Comparison of ENCODE assay signal across 1 cellular context in the genomic region with DNA sequence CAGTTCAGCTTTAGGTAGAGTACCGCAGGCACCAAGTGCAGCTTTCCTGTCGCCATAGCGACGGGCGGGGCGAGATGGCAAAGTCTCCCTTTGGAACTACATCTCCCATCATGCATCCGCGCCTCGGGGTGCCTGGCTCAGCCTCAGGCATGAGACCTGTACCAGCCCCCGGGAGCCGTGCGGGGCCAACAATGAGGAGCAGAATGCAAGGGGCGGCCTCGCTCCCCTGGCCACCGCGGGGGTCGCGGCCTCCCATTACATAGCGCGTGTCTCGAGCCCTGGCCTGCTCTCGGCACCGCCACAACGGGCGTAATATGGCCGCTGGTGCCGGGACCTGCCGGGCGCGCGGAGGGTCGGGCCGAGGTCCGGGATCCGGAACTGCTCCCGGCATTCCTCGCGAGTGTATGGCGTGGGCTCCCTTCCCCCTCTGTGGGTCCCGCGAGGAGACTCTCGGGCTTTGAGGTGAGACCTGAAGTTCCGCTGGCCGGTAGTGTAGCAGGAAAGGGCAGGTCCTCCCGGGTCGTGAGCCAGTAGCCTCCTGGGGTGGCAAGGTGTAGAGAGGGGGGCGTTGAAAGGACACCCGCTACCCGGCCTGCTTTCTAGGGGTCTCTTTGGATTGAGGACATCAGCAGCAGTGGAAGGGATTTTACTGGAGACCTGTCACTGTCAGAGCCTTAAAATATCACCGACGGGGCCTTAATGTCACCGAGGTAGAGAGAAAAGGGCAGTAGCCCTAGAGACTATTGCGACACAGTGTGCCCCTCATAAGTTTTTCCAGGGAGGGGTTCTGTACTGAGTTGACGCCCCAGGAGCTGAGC.
A peak's percentile ranks its signal among the peaks of the same experiment; 100 is the strongest.
TF ChIP-seq lines count a peak whose summit lies in the region.

A gene with protein sequence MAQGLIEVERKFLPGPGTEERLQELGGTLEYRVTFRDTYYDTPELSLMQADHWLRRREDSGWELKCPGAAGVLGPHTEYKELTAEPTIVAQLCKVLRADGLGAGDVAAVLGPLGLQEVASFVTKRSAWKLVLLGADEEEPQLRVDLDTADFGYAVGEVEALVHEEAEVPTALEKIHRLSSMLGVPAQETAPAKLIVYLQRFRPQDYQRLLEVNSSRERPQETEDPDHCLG (plus strand): TSS at position 390 of the 818 bp plus-strand sequence. CDS start 487 bp downstream, outside the sequence.

TF ChIP-seq in GM12878, 131 proteins besides CTCF, POLR2A, EP300 and RAD21 (continued from another document and continues in another):
- peak; percentile 20 for TF ChIP-seq BCL3 (IDR thresholded peaks at IDR 0.05; ENCODE audit: borderline replicate concordance, insufficient read depth, low read depth, low read length, poor library complexity, severe bottlenecking)
- TF ChIP-seq E2F4 (IDR thresholded peaks at IDR 0.05; ENCODE audit: low read depth, low read length), result no peak
- TF ChIP-seq EGR1 (IDR thresholded peaks at IDR 0.05; ENCODE audit: borderline replicate concordance in 1 of 2, low read depth in 2 of 2, low read length in 2 of 2), result peak in 1 of 2 experiments; percentile 51; a peak in 1 of 3 replicates
- TF ChIP-seq ASH2L (IDR thresholded peaks at IDR 0.05; ENCODE audit: borderline replicate concordance, low read depth), result no peak
- peak; percentile 41; the same call in 1 of the 2 replicates for TF ChIP-seq SREBF1 (IDR thresholded peaks at IDR 0.05; ENCODE audit: low read length)
- no peak for TF ChIP-seq SKIL (IDR thresholded peaks at IDR 0.05; ENCODE audit: low read depth, poor library complexity, severe bottlenecking)
- TF ChIP-seq NRF1 (conservative IDR thresholded peaks at IDR 0.05; ENCODE audit: low read depth, low read length), result no peak
- no peak for TF ChIP-seq SUZ12 (IDR thresholded peaks at IDR 0.05; ENCODE audit: unreplicated experiment)
- peak; percentile 74; the same call in 1 of the 2 replicates for TF ChIP-seq GABPA (IDR thresholded peaks at IDR 0.05; ENCODE audit: low read depth)
- peak; percentile 29; the same call in 1 of the 2 replicates for TF ChIP-seq DPF2 (IDR thresholded peaks at IDR 0.05)
- TF ChIP-seq, protein P1, sequence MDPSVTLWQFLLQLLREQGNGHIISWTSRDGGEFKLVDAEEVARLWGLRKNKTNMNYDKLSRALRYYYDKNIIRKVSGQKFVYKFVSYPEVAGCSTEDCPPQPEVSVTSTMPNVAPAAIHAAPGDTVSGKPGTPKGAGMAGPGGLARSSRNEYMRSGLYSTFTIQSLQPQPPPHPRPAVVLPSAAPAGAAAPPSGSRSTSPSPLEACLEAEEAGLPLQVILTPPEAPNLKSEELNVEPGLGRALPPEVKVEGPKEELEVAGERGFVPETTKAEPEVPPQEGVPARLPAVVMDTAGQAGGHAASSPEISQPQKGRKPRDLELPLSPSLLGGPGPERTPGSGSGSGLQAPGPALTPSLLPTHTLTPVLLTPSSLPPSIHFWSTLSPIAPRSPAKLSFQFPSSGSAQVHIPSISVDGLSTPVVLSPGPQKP (IDR thresholded peaks at IDR 0.05; ENCODE audit: low read depth, low read length), result peak; percentile 75
- peak; percentile 79 for TF ChIP-seq E4F1 (IDR thresholded peaks at IDR 0.05; ENCODE audit: borderline replicate concordance, partially characterized antibody)
- peak; percentile 34; the same call in 1 of the 2 replicates for TF ChIP-seq ZNF687 (IDR thresholded peaks at IDR 0.05)
- TF ChIP-seq PKNOX1 (IDR thresholded peaks at IDR 0.05), result 0 out of 2 replicates have a peak, but pooled peaks have one; percentile 4
- peak in 1 of 2 experiments; percentile 67; a peak in 1 of 4 replicates for TF ChIP-seq SRF (IDR thresholded peaks at IDR 0.05; ENCODE audit: low read depth in 2 of 2, low read length in 2 of 2)
- TF ChIP-seq, protein P2, sequence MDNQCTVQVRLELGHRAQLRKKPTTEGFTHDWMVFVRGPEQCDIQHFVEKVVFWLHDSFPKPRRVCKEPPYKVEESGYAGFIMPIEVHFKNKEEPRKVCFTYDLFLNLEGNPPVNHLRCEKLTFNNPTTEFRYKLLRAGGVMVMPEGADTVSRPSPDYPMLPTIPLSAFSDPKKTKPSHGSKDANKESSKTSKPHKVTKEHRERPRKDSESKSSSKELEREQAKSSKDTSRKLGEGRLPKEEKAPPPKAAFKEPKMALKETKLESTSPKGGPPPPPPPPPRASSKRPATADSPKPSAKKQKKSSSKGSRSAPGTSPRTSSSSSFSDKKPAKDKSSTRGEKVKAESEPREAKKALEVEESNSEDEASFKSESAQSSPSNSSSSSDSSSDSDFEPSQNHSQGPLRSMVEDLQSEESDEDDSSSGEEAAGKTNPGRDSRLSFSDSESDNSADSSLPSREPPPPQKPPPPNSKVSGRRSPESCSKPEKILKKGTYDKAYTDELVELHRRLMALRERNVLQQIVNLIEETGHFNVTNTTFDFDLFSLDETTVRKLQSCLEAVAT (IDR thresholded peaks at IDR 0.05), result no peak
- peak; percentile 46; the same call in 1 of the 2 replicates for TF ChIP-seq TCF3 (IDR thresholded peaks at IDR 0.05; ENCODE audit: borderline replicate concordance, insufficient read depth, low read depth, low read length)
- peak; percentile 86 for TF ChIP-seq HCFC1 (IDR thresholded peaks at IDR 0.05; ENCODE audit: low read length)
- TF ChIP-seq RELA (IDR thresholded peaks at IDR 0.05; ENCODE audit: borderline replicate concordance, partially characterized antibody), result peak; percentile 76
- 0 out of 2 replicates have a peak, but pooled peaks have one; percentile 49 for TF ChIP-seq SMAD5 (IDR thresholded peaks at IDR 0.05; ENCODE audit: low read depth)
- no peak for TF ChIP-seq ZBTB33 (IDR thresholded peaks at IDR 0.05)
- no peak for TF ChIP-seq ZNF217 (IDR thresholded peaks at IDR 0.05)
- peak; percentile 90; the same call in 1 of the 2 replicates for TF ChIP-seq POLR2AphosphoS5 (IDR thresholded peaks at IDR 0.05; ENCODE audit: low read length)
- TF ChIP-seq ATF7 (IDR thresholded peaks at IDR 0.05; ENCODE audit: low read depth), result peak; percentile 16; the same call in 1 of the 2 replicates
- peak; percentile 97 for TF ChIP-seq BMI1 (IDR thresholded peaks at IDR 0.05; ENCODE audit: borderline replicate concordance)
- TF ChIP-seq RAD51 (IDR thresholded peaks at IDR 0.05), result no peak
- TF ChIP-seq SUPT20H (IDR thresholded peaks at IDR 0.05; ENCODE audit: borderline replicate concordance, control insufficient read depth, low read depth, low read length), result no peak
- peak; percentile 49 to 57; a peak in 3 of 4 replicates for TF ChIP-seq IKZF2 (IDR thresholded peaks at IDR 0.05)
- TF ChIP-seq IKZF1 (conservative IDR thresholded peaks at IDR 0.05), result peak; percentile 98
- TF ChIP-seq LARP7 (IDR thresholded peaks at IDR 0.05), result peak; percentile 93
- TF ChIP-seq SMAD1 (IDR thresholded peaks at IDR 0.05; ENCODE audit: low read depth, partially characterized antibody), result no peak
